In the genomic region with DNA sequence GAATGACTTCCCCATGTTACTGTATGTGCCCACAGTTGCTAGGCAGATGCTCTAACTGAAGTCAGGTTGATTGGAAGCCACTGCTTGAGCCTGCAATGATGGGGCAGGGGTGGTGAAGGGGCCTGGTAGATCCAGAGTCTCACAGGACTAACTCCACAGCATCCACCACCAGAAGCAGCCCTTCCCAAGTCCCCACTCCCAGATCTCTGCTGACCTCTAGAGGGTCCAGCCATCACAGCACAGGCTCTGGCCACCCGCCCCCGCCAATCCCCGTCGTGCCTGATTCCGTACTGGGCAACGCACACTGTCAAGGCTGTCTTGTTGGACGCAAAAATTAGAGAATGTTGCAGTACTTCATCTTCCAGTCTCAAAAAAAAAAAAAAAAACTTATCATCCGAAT, we compare ENCODE assay signal across 8 cellular contexts.
DNase-seq lines count a peak whose midpoint lies in the region; ATAC-seq and TF ChIP-seq lines count a peak whose summit lies in the region.

No MANE protein-coding gene starts in this region.

- WGBS in adrenal gland, 4 donors, result 19 to 35% (median 30%) methylated on average over 8 of the region's 8 CpGs

- H3K27me3 ChIP-seq in BE2C, result peaks cover 3% of the 10 kb centered on the region; the same call in 1 of the 2 replicates
- H3K27me3 ChIP-seq in left lung, result peaks cover 0 to 16% of the 10 kb centered on the region in 2 donors
- H3K27me3 ChIP-seq in adrenal gland, result no peaks in the 10 kb centered on the region

- in situ Hi-C loops in KBM-7 (cut with MboI; ENCODE audit: low pct_unique_long_range_greater_than_20kb, low sequenced_read_pairs), result loop anchor here (25.0 kb wide), 1 partner anchor 470 kb away; no protein-coding TSS in a partner anchor

- H3K4me1 ChIP-seq in BE2C, result no peaks in the 10 kb centered on the region
- H3K4me1 ChIP-seq in left lung, result no peaks in the 10 kb centered on the region
- no peaks in the 10 kb centered on the region for H3K4me1 ChIP-seq in adrenal gland (replicated peaks in 1 of 2)

- TF ChIP-seq POLR2A in adrenal gland (IDR thresholded peaks at IDR 0.05), result no peak

- TF ChIP-seq CTCF in BE2C (IDR thresholded peaks at IDR 0.05; ENCODE audit: low read depth, low read length) (peak; percentile 48), left lung (IDR thresholded peaks at IDR 0.05) (no peak), adrenal gland (IDR thresholded peaks at IDR 0.05) (peak in 1 of 6 experiments; percentile 25)

- DNase-seq in BE2C (peak; percentile 48), KBM-7 (peak; percentile 3), cerebellar cortex (ENCODE audit: low spot score) (peak; percentile 16), left lung (no peak), NCI-H128 (lab: John Stamatoyannopoulos, UW; ENCODE audit: unreplicated experiment) (no peak), adrenal gland (no peak)

- intact Hi-C loops in left lung (cut with DNase I), result no loop called here
- intact Hi-C loops in adrenal gland (cut with DNase I), result loop anchor here in 1 of 2 donors (10.0 kb wide), 1 partner anchor 462 kb away; no protein-coding TSS in a partner anchor

- H3K9me3 ChIP-seq in BE2C, result no peaks in the 10 kb centered on the region
- no peaks in the 10 kb centered on the region for H3K9me3 ChIP-seq in left lung
- H3K9me3 ChIP-seq in adrenal gland (replicated peaks in 1 of 3), result no peaks in the 10 kb centered on the region

- H3K36me3 ChIP-seq in BE2C (no peaks in the 10 kb centered on the region), left lung (no peaks in the 10 kb centered on the region), adrenal gland (replicated peaks in 1 of 2) (no peaks in the 10 kb centered on the region)

- no peak overlapping the region for H3K27ac ChIP-seq in left lung
- no peak overlapping the region for H3K27ac ChIP-seq in adrenal gland

- ATAC-seq in left lung, result peak; percentile 33
- no peak for ATAC-seq in HG03095 (IDR thresholded peaks at IDR 0.05; ENCODE audit: unreplicated experiment)
- ATAC-seq in GM18502 (IDR thresholded peaks at IDR 0.05; ENCODE audit: poor library complexity, unreplicated experiment), result no peak

- H3K4me3 ChIP-seq in BE2C (ENCODE audit: low read depth, low read length) (no peak overlapping the region), left lung (no peak overlapping the region), adrenal gland (no peak overlapping the region)

Comparison
In these comparisons a context has a peak if more than half of its experiments do, and no peak if none do; other contexts are left out.
1. DNase-seq: peak in BE2C (single experiment), KBM-7 (single experiment) and cerebellar cortex (single experiment); none in left lung (0 of 2), NCI-H128 (single experiment) and adrenal gland (0 of 7).